In the genomic region with DNA sequence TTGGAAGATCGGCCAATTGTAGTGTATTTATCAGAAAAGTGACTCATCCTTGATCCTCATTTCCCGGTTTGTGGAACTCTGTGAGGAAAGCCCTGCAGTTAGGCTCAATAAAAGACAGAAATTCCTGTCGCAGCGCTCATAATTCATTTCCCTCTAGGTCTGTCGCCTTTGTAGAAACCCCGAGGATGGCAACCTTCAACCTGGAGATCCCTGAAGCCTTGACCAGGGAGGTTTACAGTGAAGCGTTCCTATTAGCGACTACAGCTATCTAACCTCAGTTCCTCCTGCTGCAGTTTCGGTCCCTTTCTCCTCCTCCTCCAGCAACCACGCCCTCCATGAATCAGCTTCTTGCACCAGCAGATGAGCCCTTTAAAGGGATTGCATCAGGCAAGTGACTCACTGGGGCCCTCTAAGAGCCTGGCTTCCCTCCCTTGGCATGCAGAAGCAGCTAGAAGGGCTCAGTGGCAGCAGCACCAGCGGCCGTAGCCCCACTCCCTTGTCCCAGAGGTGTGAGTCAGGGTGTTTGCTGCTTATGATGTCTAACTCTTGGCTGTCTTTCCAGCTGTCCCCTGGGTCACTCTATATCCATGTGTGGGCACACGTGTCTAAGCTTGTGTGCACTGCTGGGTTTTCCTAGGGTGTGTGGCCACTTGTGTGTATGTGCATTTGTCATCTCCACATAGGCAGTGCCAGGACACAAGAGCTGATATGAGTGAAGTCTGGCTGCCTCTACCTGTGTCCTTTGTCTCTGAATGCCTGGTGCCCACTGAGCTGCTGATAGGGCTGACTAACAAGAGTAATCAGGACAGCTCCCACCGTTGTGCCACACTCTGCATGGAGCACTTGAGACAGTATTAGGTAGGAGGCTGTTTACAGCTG, we compare ENCODE assay signal across 1 cellular context.
TF ChIP-seq lines count a peak whose summit lies in the region.

No MANE protein-coding gene starts in this region.

TF ChIP-seq in HepG2, 621 proteins besides CTCF, POLR2A, EP300 and RAD21 (continued from another document and continues in another):
- peak; percentile 54; the same call in 1 of the 2 replicates for TF ChIP-seq ATF7 (IDR thresholded peaks at IDR 0.05)
- no peak for TF ChIP-seq ATF7 (CRISPR knock-in tag; IDR thresholded peaks at IDR 0.05)
- TF ChIP-seq, protein P1, sequence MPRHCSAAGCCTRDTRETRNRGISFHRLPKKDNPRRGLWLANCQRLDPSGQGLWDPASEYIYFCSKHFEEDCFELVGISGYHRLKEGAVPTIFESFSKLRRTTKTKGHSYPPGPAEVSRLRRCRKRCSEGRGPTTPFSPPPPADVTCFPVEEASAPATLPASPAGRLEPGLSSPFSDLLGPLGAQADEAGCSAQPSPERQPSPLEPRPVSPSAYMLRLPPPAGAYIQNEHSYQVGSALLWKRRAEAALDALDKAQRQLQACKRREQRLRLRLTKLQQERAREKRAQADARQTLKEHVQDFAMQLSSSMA (CRISPR knock-in tag; IDR thresholded peaks at IDR 0.05) = no peak
- TF ChIP-seq, protein P2, sequence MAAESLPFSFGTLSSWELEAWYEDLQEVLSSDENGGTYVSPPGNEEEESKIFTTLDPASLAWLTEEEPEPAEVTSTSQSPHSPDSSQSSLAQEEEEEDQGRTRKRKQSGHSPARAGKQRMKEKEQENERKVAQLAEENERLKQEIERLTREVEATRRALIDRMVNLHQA (CRISPR knock-in tag; IDR thresholded peaks at IDR 0.05) = no peak
- TF ChIP-seq ZNF678 (CRISPR knock-in tag; IDR thresholded peaks at IDR 0.05) = no peak
- TF ChIP-seq KAT2B (IDR thresholded peaks at IDR 0.05; ENCODE audit: borderline replicate concordance, low read depth, low read length) = no peak
- TF ChIP-seq ZNF567 (CRISPR knock-in tag; IDR thresholded peaks at IDR 0.05; ENCODE audit: borderline replicate concordance) = 0 out of 2 replicates have a peak, but pooled peaks have one; percentile 65
- TF ChIP-seq, protein P3, sequence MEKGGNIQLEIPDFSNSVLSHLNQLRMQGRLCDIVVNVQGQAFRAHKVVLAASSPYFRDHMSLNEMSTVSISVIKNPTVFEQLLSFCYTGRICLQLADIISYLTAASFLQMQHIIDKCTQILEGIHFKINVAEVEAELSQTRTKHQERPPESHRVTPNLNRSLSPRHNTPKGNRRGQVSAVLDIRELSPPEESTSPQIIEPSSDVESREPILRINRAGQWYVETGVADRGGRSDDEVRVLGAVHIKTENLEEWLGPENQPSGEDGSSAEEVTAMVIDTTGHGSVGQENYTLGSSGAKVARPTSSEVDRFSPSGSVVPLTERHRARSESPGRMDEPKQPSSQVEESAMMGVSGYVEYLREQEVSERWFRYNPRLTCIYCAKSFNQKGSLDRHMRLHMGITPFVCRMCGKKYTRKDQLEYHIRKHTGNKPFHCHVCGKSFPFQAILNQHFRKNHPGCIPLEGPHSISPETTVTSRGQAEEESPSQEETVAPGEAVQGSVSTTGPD (CRISPR knock-in tag; IDR thresholded peaks at IDR 0.05) = no peak
- TF ChIP-seq RXRA (CRISPR knock-in tag; IDR thresholded peaks at IDR 0.05) = no peak
- peak; percentile 60; the same call in 1 of the 2 replicates for TF ChIP-seq NFE2L2 (IDR thresholded peaks at IDR 0.05; ENCODE audit: low read length)
- TF ChIP-seq, protein P4, sequence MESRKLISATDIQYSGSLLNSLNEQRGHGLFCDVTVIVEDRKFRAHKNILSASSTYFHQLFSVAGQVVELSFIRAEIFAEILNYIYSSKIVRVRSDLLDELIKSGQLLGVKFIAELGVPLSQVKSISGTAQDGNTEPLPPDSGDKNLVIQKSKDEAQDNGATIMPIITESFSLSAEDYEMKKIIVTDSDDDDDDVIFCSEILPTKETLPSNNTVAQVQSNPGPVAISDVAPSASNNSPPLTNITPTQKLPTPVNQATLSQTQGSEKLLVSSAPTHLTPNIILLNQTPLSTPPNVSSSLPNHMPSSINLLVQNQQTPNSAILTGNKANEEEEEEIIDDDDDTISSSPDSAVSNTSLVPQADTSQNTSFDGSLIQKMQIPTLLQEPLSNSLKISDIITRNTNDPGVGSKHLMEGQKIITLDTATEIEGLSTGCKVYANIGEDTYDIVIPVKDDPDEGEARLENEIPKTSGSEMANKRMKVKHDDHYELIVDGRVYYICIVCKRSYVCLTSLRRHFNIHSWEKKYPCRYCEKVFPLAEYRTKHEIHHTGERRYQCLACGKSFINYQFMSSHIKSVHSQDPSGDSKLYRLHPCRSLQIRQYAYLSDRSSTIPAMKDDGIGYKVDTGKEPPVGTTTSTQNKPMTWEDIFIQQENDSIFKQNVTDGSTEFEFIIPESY (CRISPR knock-in tag; IDR thresholded peaks at IDR 0.05) = no peak; the same call in 1 of the 2 replicates
- TF ChIP-seq ZNF207 (IDR thresholded peaks at IDR 0.05; ENCODE audit: borderline replicate concordance) = no peak
- TF ChIP-seq ZNF20 (CRISPR knock-in tag; IDR thresholded peaks at IDR 0.05) = no peak
- TF ChIP-seq SATB2 (CRISPR knock-in tag; IDR thresholded peaks at IDR 0.05) = 0 out of 2 replicates have a peak, but pooled peaks have one; percentile 47
- TF ChIP-seq, protein P5, sequence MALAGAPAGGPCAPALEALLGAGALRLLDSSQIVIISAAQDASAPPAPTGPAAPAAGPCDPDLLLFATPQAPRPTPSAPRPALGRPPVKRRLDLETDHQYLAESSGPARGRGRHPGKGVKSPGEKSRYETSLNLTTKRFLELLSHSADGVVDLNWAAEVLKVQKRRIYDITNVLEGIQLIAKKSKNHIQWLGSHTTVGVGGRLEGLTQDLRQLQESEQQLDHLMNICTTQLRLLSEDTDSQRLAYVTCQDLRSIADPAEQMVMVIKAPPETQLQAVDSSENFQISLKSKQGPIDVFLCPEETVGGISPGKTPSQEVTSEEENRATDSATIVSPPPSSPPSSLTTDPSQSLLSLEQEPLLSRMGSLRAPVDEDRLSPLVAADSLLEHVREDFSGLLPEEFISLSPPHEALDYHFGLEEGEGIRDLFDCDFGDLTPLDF (CRISPR knock-in tag; IDR thresholded peaks at IDR 0.05) = peak; percentile 11; the same call in 1 of the 2 replicates
- no peak for TF ChIP-seq ZKSCAN1 (IDR thresholded peaks at IDR 0.05; ENCODE audit: low read length)
- TF ChIP-seq U2AF2 (IDR thresholded peaks at IDR 0.05; ENCODE audit: low read depth, low read length) = no peak
- TF ChIP-seq ZNF496 (CRISPR knock-in tag; IDR thresholded peaks at IDR 0.05; ENCODE audit: insufficient replicate concordance) = no peak
- TF ChIP-seq ZNF382 (CRISPR knock-in tag; IDR thresholded peaks at IDR 0.05; ENCODE audit: borderline replicate concordance) = no peak
- 0 out of 2 replicates have a peak, but pooled peaks have one; percentile 58 for TF ChIP-seq BRD4 (CRISPR knock-in tag; IDR thresholded peaks at IDR 0.05)
- TF ChIP-seq DNMT3B (CRISPR knock-in tag; conservative IDR thresholded peaks at IDR 0.05) = no peak
- TF ChIP-seq ZNF24 (IDR thresholded peaks at IDR 0.05) = no peak
- TF ChIP-seq, protein P6, sequence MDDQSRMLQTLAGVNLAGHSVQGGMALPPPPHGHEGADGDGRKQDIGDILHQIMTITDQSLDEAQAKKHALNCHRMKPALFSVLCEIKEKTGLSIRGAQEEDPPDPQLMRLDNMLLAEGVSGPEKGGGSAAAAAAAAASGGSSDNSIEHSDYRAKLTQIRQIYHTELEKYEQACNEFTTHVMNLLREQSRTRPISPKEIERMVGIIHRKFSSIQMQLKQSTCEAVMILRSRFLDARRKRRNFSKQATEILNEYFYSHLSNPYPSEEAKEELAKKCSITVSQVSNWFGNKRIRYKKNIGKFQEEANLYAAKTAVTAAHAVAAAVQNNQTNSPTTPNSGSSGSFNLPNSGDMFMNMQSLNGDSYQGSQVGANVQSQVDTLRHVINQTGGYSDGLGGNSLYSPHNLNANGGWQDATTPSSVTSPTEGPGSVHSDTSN (CRISPR knock-in tag; IDR thresholded peaks at IDR 0.05; ENCODE audit: borderline replicate concordance) = no peak
- 0 out of 2 replicates have a peak, but pooled peaks have one; percentile 51 for TF ChIP-seq SMAD1 (CRISPR knock-in tag; IDR thresholded peaks at IDR 0.05; ENCODE audit: borderline replicate concordance, low read depth)
- TF ChIP-seq, protein P7, sequence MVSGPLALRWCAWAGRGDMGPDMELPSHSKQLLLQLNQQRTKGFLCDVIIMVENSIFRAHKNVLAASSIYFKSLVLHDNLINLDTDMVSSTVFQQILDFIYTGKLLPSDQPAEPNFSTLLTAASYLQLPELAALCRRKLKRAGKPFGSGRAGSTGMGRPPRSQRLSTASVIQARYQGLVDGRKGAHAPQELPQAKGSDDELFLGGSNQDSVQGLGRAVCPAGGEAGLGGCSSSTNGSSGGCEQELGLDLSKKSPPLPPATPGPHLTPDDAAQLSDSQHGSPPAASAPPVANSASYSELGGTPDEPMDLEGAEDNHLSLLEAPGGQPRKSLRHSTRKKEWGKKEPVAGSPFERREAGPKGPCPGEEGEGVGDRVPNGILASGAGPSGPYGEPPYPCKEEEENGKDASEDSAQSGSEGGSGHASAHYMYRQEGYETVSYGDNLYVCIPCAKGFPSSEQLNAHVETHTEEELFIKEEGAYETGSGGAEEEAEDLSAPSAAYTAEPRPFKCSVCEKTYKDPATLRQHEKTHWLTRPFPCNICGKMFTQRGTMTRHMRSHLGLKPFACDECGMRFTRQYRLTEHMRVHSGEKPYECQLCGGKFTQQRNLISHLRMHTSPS (CRISPR knock-in tag; IDR thresholded peaks at IDR 0.05; ENCODE audit: low read depth) = peak; percentile 67
- TF ChIP-seq, protein P8, sequence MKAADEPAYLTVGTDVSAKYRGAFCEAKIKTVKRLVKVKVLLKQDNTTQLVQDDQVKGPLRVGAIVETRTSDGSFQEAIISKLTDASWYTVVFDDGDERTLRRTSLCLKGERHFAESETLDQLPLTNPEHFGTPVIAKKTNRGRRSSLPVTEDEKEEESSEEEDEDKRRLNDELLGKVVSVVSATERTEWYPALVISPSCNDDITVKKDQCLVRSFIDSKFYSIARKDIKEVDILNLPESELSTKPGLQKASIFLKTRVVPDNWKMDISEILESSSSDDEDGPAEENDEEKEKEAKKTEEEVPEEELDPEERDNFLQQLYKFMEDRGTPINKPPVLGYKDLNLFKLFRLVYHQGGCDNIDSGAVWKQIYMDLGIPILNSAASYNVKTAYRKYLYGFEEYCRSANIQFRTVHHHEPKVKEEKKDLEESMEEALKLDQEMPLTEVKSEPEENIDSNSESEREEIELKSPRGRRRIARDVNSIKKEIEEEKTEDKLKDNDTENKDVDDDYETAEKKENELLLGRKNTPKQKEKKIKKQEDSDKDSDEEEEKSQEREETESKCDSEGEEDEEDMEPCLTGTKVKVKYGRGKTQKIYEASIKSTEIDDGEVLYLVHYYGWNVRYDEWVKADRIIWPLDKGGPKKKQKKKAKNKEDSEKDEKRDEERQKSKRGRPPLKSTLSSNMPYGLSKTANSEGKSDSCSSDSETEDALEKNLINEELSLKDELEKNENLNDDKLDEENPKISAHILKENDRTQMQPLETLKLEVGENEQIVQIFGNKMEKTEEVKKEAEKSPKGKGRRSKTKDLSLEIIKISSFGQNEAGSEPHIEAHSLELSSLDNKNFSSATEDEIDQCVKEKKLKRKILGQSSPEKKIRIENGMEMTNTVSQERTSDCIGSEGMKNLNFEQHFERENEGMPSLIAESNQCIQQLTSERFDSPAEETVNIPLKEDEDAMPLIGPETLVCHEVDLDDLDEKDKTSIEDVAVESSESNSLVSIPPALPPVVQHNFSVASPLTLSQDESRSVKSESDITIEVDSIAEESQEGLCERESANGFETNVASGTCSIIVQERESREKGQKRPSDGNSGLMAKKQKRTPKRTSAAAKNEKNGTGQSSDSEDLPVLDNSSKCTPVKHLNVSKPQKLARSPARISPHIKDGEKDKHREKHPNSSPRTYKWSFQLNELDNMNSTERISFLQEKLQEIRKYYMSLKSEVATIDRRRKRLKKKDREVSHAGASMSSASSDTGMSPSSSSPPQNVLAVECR (CRISPR knock-in tag; IDR thresholded peaks at IDR 0.05; ENCODE audit: borderline replicate concordance) = peak; percentile 81
- TF ChIP-seq CC2D1A (CRISPR knock-in tag; IDR thresholded peaks at IDR 0.05) = no peak
- TF ChIP-seq, protein P9, sequence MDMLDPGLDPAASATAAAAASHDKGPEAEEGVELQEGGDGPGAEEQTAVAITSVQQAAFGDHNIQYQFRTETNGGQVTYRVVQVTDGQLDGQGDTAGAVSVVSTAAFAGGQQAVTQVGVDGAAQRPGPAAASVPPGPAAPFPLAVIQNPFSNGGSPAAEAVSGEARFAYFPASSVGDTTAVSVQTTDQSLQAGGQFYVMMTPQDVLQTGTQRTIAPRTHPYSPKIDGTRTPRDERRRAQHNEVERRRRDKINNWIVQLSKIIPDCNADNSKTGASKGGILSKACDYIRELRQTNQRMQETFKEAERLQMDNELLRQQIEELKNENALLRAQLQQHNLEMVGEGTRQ (IDR thresholded peaks at IDR 0.05; ENCODE audit: low read depth, low read length) = no peak
- TF ChIP-seq, protein P9 (CRISPR knock-in tag; IDR thresholded peaks at IDR 0.05; ENCODE audit: borderline replicate concordance) = no peak
- TF ChIP-seq, protein P10, sequence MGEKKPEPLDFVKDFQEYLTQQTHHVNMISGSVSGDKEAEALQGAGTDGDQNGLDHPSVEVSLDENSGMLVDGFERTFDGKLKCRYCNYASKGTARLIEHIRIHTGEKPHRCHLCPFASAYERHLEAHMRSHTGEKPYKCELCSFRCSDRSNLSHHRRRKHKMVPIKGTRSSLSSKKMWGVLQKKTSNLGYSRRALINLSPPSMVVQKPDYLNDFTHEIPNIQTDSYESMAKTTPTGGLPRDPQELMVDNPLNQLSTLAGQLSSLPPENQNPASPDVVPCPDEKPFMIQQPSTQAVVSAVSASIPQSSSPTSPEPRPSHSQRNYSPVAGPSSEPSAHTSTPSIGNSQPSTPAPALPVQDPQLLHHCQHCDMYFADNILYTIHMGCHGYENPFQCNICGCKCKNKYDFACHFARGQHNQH (CRISPR knock-in tag; IDR thresholded peaks at IDR 0.05) = peak; percentile 72; the same call in 1 of the 2 replicates
- TF ChIP-seq, protein P11, sequence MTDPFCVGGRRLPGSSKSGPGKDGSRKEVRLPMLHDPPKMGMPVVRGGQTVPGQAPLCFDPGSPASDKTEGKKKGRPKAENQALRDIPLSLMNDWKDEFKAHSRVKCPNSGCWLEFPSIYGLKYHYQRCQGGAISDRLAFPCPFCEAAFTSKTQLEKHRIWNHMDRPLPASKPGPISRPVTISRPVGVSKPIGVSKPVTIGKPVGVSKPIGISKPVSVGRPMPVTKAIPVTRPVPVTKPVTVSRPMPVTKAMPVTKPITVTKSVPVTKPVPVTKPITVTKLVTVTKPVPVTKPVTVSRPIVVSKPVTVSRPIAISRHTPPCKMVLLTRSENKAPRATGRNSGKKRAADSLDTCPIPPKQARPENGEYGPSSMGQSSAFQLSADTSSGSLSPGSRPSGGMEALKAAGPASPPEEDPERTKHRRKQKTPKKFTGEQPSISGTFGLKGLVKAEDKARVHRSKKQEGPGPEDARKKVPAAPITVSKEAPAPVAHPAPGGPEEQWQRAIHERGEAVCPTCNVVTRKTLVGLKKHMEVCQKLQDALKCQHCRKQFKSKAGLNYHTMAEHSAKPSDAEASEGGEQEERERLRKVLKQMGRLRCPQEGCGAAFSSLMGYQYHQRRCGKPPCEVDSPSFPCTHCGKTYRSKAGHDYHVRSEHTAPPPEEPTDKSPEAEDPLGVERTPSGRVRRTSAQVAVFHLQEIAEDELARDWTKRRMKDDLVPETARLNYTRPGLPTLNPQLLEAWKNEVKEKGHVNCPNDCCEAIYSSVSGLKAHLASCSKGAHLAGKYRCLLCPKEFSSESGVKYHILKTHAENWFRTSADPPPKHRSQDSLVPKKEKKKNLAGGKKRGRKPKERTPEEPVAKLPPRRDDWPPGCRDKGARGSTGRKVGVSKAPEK (CRISPR knock-in tag; IDR thresholded peaks at IDR 0.05; ENCODE audit: borderline replicate concordance) = no peak
- TF ChIP-seq TCF7 (IDR thresholded peaks at IDR 0.05; ENCODE audit: low read depth) = no peak
- peak; percentile 32; the same call in 1 of the 2 replicates for TF ChIP-seq ZSCAN21 (CRISPR knock-in tag; IDR thresholded peaks at IDR 0.05; ENCODE audit: borderline replicate concordance)
- no peak; the same call in 1 of the 2 replicates for TF ChIP-seq TGIF2 (CRISPR knock-in tag; IDR thresholded peaks at IDR 0.05)
